13 cellular contexts compared by ENCODE assay signal in the genomic region with DNA sequence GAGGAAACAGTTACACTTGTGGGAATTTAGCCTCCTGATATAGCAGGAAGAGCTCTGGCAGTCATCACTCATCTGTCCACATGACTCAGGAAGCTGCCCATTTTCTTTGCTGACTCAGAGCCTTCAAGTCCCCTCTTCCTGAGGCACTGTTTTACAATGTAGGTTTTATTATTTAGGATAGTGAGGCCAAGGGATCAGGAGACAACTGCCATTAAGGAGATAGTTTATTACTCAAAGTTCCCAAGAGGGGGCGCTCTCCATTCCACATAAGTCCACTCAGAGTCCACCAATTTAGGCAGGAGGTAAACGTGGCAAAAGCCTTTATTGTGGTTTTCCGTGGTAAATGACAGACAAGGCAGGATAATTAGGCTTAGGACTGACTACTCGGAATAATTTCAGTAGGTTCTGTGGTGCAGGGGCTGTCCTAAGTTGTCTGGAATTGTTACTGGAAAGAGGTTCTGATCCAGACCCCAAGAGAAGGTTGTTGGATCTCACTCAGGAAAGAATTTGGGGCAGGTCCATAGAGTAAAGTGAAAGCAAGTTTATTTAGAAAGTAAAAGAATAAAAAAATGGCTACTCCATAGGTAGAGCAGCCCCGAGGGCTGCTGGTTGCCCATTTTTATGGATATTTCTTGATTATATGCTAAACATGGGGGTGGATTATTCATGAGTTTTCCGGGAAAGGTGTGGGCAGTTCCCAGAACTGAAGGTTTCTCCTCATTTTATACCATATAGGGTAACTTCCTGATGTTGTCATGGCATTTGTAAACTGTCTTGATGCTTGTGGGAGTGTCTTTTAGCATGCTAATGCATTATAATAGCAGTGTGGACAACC.
A peak's percentile ranks its signal among the peaks of the same experiment; 100 is the strongest.
DNase-seq lines count a peak whose midpoint lies in the region; ATAC-seq, FAIRE-seq and TF ChIP-seq lines count a peak whose summit lies in the region.
"Had no signal": no experiment of that assay in that cellular context is flagged by ENCODE, and none has a peak within 500 bp of the region (broad histone marks: within the 10 kb centered on the region; RNA-seq: fewer than 3 reads in every experiment).

No MANE protein-coding gene starts in this region.

- no peaks in the 10 kb centered on the region for H3K79me1 ChIP-seq in mesenchymal stem cell (replicated peaks; ENCODE audit: low read length, poor library complexity, severe bottlenecking)

- H3K18ac ChIP-seq in mesenchymal stem cell (ENCODE audit: low read depth in 1 of 2, low read length in 2 of 2), result no peak overlapping the region

- H3K9ac ChIP-seq in GM12878 (ENCODE audit: control insufficient read depth, insufficient read depth, low read length), result no peak overlapping the region
- no peak overlapping the region for H3K9ac ChIP-seq in mesenchymal stem cell (ENCODE audit: low read length)

- FAIRE-seq in GM12878 (lab: Jason Lieb, UNC), result no peak
- FAIRE-seq: kidney had no signal

- BruUV-seq in GM12878 (replicated peaks; lab: Mats Ljungman, UMichigan), result no TSS peak

- H3K4me2 ChIP-seq in GM12878 (ENCODE audit: control insufficient read depth, insufficient read depth), result no peak overlapping the region
- no peak overlapping the region for H3K4me2 ChIP-seq in mesenchymal stem cell (ENCODE audit: low read length, poor library complexity, severe bottlenecking)

- intact Hi-C loops in GM12878 (cut with micrococcal nuclease; ENCODE audit: unreplicated experiment), result no loop called here

- H4K91ac ChIP-seq in mesenchymal stem cell (ENCODE audit: low read length), result no peak overlapping the region

- no peak overlapping the region for H2AK5ac ChIP-seq in mesenchymal stem cell (ENCODE audit: low read length, severe bottlenecking)

- no peak overlapping the region for H4K8ac ChIP-seq in mesenchymal stem cell (ENCODE audit: low read length)

- POLR2A ChIA-PET in GM12878 (lab: Charles Lee), result no interaction called here

- no peak overlapping the region for H2BK12ac ChIP-seq in mesenchymal stem cell (ENCODE audit: low read length in 2 of 2)

- H3K27ac ChIP-seq in GM12878 (ENCODE audit: control insufficient read depth, insufficient read depth) (no peak overlapping the region), mesenchymal stem cell (ENCODE audit: low read length, poor library complexity, severe bottlenecking) (no peak overlapping the region)
- H3K27ac ChIP-seq: colonic mucosa had no signal

- CTCF ChIA-PET in GM12878 (lab: Yijun Ruan, JAX), result interaction anchor here (0.6 kb wide), 1 partner anchor 22 kb away, joined by 4 read pairs; no protein-coding TSS in a partner anchor

- no peaks in the 10 kb centered on the region for H3K27me3 ChIP-seq in GM12878 (replicated peaks in 1 of 2; ENCODE audit: control insufficient read depth in 2 of 2, insufficient read depth in 2 of 2, low read length in 1 of 2)
- peaks cover 0 to 10% of the 10 kb centered on the region in 2 experiments for H3K27me3 ChIP-seq in mesenchymal stem cell (ENCODE audit: control insufficient read depth in 1 of 2, insufficient read depth in 1 of 2, low read length in 2 of 2)
- H3K27me3 ChIP-seq: colonic mucosa had no signal

- H2BK5ac ChIP-seq in mesenchymal stem cell (ENCODE audit: low read depth, low read length, poor library complexity, severe bottlenecking), result no peak overlapping the region

- H4K20me1 ChIP-seq in GM12878 (ENCODE audit: control insufficient read depth, insufficient read depth), result no peaks in the 10 kb centered on the region

- in situ Hi-C loops in GM12878 (cut with MboI), result no loop called here

- no peak overlapping the region for H3K4ac ChIP-seq in mesenchymal stem cell (ENCODE audit: low read depth in 1 of 2, low read length in 2 of 2)

- H3K79me2 ChIP-seq in GM12878 (ENCODE audit: control insufficient read depth, insufficient read depth, low read length), result no peaks in the 10 kb centered on the region

- H3K9me3 ChIP-seq in GM12878 (replicated peaks; ENCODE audit: control insufficient read depth, insufficient read depth, low read length), result no peaks in the 10 kb centered on the region
- H3K9me3 ChIP-seq in mesenchymal stem cell (ENCODE audit: control insufficient read depth, low read length), result no peaks in the 10 kb centered on the region
- H3K9me3 ChIP-seq: colonic mucosa had no signal

- SMC1A ChIA-PET in GM12878 (lab: Charles Lee; ENCODE audit: uncharacterized antibody, unreplicated experiment), result no interaction called here

- RAD21 ChIA-PET in GM12878 (lab: Charles Lee; ENCODE audit: unreplicated experiment), result no interaction called here

- H3K36me3 ChIP-seq in GM12878 (ENCODE audit: control insufficient read depth in 2 of 2, insufficient read depth in 2 of 2, low read length in 1 of 2) (no peaks in the 10 kb centered on the region), mesenchymal stem cell (ENCODE audit: control insufficient read depth in 1 of 2, insufficient read depth in 2 of 2, low read depth in 1 of 2, low read length in 2 of 2) (peaks cover 0 to 21% of the 10 kb centered on the region in 2 experiments)
- H3K36me3 ChIP-seq: colonic mucosa had no signal

- no peak overlapping the region for H2BK120ac ChIP-seq in mesenchymal stem cell (ENCODE audit: low read depth, low read length)

- H3K4me1 ChIP-seq in GM12878 (ENCODE audit: control insufficient read depth, insufficient read depth, low read length) (no peaks in the 10 kb centered on the region), mesenchymal stem cell (ENCODE audit: control insufficient read depth, insufficient read depth, low read depth, low read length) (no peaks in the 10 kb centered on the region)
- H3K4me1 ChIP-seq: colonic mucosa had no signal

- H2AFZ ChIP-seq in GM12878 (ENCODE audit: control insufficient read depth, low read depth, low read length) (no peak overlapping the region), mesenchymal stem cell (ENCODE audit: low read depth, low read length) (no peak overlapping the region)

- no peak overlapping the region for H3K4me3 ChIP-seq in GM12878
- H3K4me3 ChIP-seq in mesenchymal stem cell (ENCODE audit: insufficient read depth in 1 of 2, low read depth in 1 of 2, low read length in 2 of 2), result no peak overlapping the region
- H3K4me3 ChIP-seq: colonic mucosa had no signal

- ATAC-seq in GM12878, result no peak
- ATAC-seq in GM21529 (IDR thresholded peaks at IDR 0.05; ENCODE audit: unreplicated experiment), result no peak
- ATAC-seq in HG03139 (IDR thresholded peaks at IDR 0.05; ENCODE audit: unreplicated experiment), result no peak
- ATAC-seq: sciatic nerve, T-helper 17 cell had no signal

- WGBS in GM12878 (ENCODE audit: insufficient coverage, insufficient replicate concordance, low lambda C conversion rate, missing lambda C conversion rate), result 62% methylated on average over 6 of the region's 6 CpGs
- WGBS in mesenchymal stem cell, result 64% methylated on average over 4 of the region's 6 CpGs

- DNase-seq in ELR (ENCODE audit: low read depth) (peak; percentile 38), Kasumi-1 (lab: John Stamatoyannopoulos, UW) (peak; percentile 6 to 19), GM12878 (ENCODE audit: low read depth, low spot score) (no peak), mesenchymal stem cell (peak; percentile 24), AG08395 (ENCODE audit: low spot score) (no peak), islet precursor cell (no peak)
- DNase-seq: activated T-cell treated with anti-CD3 and anti-CD28 coated beads, Interleukin-2, amount 50 U/mL, for 1 hour; colonic mucosa; kidney; T-helper 17 cell had no signal

- no peak overlapping the region for H3K23ac ChIP-seq in mesenchymal stem cell (ENCODE audit: low read length in 2 of 2)

- TF ChIP-seq POLR2A in GM12878 (IDR thresholded peaks at IDR 0.05; ENCODE audit: low read depth, low read length), result no peak

- TF ChIP-seq EP300 in GM12878 (IDR thresholded peaks at IDR 0.05; ENCODE audit: borderline replicate concordance in 1 of 2, control insufficient read depth in 1 of 2, low read depth in 2 of 2, low read length in 2 of 2), result no peak

- H3K14ac ChIP-seq in mesenchymal stem cell (ENCODE audit: low read length in 2 of 2), result no peak overlapping the region

- no peak for TF ChIP-seq RAD21 in GM12878 (IDR thresholded peaks at IDR 0.05; ENCODE audit: insufficient read depth, low read depth, low read length)

- peak; percentile 5 to 30 (median 6); a peak in 3 of 6 replicates for TF ChIP-seq CTCF in GM12878 (IDR thresholded peaks at IDR 0.05 in 2 of 3, conservative IDR thresholded peaks at IDR 0.05 in 1 of 3; ENCODE audit: control insufficient read depth in 2 of 3, extremely low read depth in 1 of 3, insufficient read depth in 1 of 3, low read depth in 3 of 3, low read length in 3 of 3)

- no peak overlapping the region for H2BK15ac ChIP-seq in mesenchymal stem cell (ENCODE audit: low read depth, poor library complexity, severe bottlenecking)

TF ChIP-seq in GM12878, 131 proteins besides CTCF, POLR2A, EP300 and RAD21:
- TF ChIP-seq SREBF1 (IDR thresholded peaks at IDR 0.05; ENCODE audit: low read length) (no peak), GABPA (IDR thresholded peaks at IDR 0.05; ENCODE audit: low read depth) (no peak), ZBTB33 (IDR thresholded peaks at IDR 0.05) (no peak)
TF ChIP-seq in GM12878: peak in this region for 0.

Comparison
In these comparisons a context has a peak if more than half of its experiments do, and no peak if none do; other contexts are left out.
1. DNase-seq: peak in ELR (single experiment), Kasumi-1 (2 of 2) and mesenchymal stem cell (single experiment); none in GM12878 (single experiment), AG08395 (single experiment) and islet precursor cell (single experiment).